Comparison of ENCODE assay signal across 13 cellular contexts in genomic region chr11:92329644-92330043, GRCh38.
DNase-seq lines count a peak whose midpoint lies in the region; ATAC-seq and TF ChIP-seq lines count a peak whose summit lies in the region.
"Had no signal": no experiment of that assay in that cellular context is flagged by ENCODE, and none has a peak within 500 bp of the region (broad histone marks: within the 10 kb centered on the region; RNA-seq: fewer than 3 reads in every experiment).

No MANE protein-coding gene starts in this region.

- no peak overlapping the region for H2AK5ac ChIP-seq in IMR-90 (ENCODE audit: low read depth, low read length)

- H3K27ac ChIP-seq in IMR-90 (ENCODE audit: insufficient read depth, low read length): no peak overlapping the region
- no peak overlapping the region for H3K27ac ChIP-seq in mammary epithelial cell (ENCODE audit: insufficient read depth, low read depth, low read length)
- H3K27ac ChIP-seq: esophagus muscularis mucosa, ovary, thyroid gland had no signal

- no peak overlapping the region for H2AK9ac ChIP-seq in IMR-90 (replicated peaks; ENCODE audit: low read depth, low read length, poor library complexity)

- 40% methylated on average over 1 of the region's 2 CpGs; no CpG with 5 or more reads in 1 of the 2 experiments for WGBS in IMR-90 (ENCODE audit: extremely low coverage in 2 of 2, insufficient read length in 1 of 2), 2 experiments
- 0% methylated on average over 1 of the region's 2 CpGs for WGBS in mammary epithelial cell (ENCODE audit: low coverage, missing lambda C conversion rate)

- ATAC-seq in IMR-90 (ENCODE audit: low read depth) (peak; percentile 49), HG03565 (IDR thresholded peaks at IDR 0.05; ENCODE audit: unreplicated experiment) (no peak)
- ATAC-seq: activated CD8-positive, alpha-beta T cell treated with anti-CD3 and anti-CD28 coated beads, Interleukin-2, amount 10 ng/mL, durations not matched to agents 7 days and 5 days had no signal

- H3K79me1 ChIP-seq in IMR-90 (ENCODE audit: low read depth in 1 of 2, low read length in 2 of 2): no peaks in the 10 kb centered on the region

- no peaks in the 10 kb centered on the region for H3K79me2 ChIP-seq in mammary epithelial cell (ENCODE audit: insufficient read depth, low read length)

- H3K14ac ChIP-seq in IMR-90 (replicated peaks; ENCODE audit: low read depth, low read length): no peak overlapping the region

- intact Hi-C loops in IMR-90 (cut with micrococcal nuclease): loop anchor here (5.0 kb wide), 2 partner anchors 53 to 77 kb away; no protein-coding TSS in a partner anchor
- intact Hi-C loops in mammary epithelial cell (cut with micrococcal nuclease): no loop called here

- no TSS peak for BruUV-seq in IMR-90 (replicated peaks; lab: Mats Ljungman, UMichigan)
- BruUV-seq in mammary epithelial cell (replicated peaks; lab: Mats Ljungman, UMichigan): no TSS peak

- no peak overlapping the region for H3K23ac ChIP-seq in IMR-90 (ENCODE audit: low read depth, low read length)

- no peak overlapping the region for H2BK20ac ChIP-seq in IMR-90 (ENCODE audit: low read depth, low read length)

- H2BK15ac ChIP-seq in IMR-90 (ENCODE audit: low read depth, low read length): no peak overlapping the region

- no peak for TF ChIP-seq POLR2A in IMR-90 (IDR thresholded peaks at IDR 0.05; ENCODE audit: low read depth, low read length)

- H3K9me3 ChIP-seq in IMR-90 (ENCODE audit: control insufficient read depth, insufficient read depth, low read length) (no peaks in the 10 kb centered on the region), mammary epithelial cell (replicated peaks; ENCODE audit: insufficient read depth, low read length) (no peaks in the 10 kb centered on the region)
- H3K9me3 ChIP-seq: esophagus muscularis mucosa, ovary, thyroid gland had no signal

- H3K36me3 ChIP-seq in IMR-90 (ENCODE audit: control insufficient read depth, insufficient read depth, low read length) (no peaks in the 10 kb centered on the region), mammary epithelial cell (ENCODE audit: insufficient read depth, low read length) (no peaks in the 10 kb centered on the region)
- H3K36me3 ChIP-seq: esophagus muscularis mucosa, ovary, thyroid gland had no signal

- TF ChIP-seq CTCF in IMR-90 (conservative IDR thresholded peaks at IDR 0.05; ENCODE audit: low read depth, low read length) (no peak), mammary epithelial cell (conservative IDR thresholded peaks at IDR 0.05 in 1 of 2, IDR thresholded peaks at IDR 0.05 in 1 of 2; ENCODE audit: extremely low read depth in 1 of 2, insufficient read depth in 1 of 2, low read depth in 1 of 2, low read length in 2 of 2) (no peak)

- H3K27me3 ChIP-seq in IMR-90 (ENCODE audit: control insufficient read depth, insufficient read depth, low read length) (no peaks in the 10 kb centered on the region), mammary epithelial cell (ENCODE audit: insufficient read depth, low read length) (peaks cover 3% of the 10 kb centered on the region)
- H3K27me3 ChIP-seq: esophagus muscularis mucosa, ovary, thyroid gland had no signal

- no peak overlapping the region for H3K18ac ChIP-seq in IMR-90 (ENCODE audit: low read depth, low read length)

- peak; percentile 29 for DNase-seq in AG08395 (ENCODE audit: low spot score)
- DNase-seq in IMR-90: peak; percentile 38
- peak; percentile 84 for DNase-seq in mammary epithelial cell
- peak; percentile 15 for DNase-seq in inferior parietal cortex (ENCODE audit: extremely low spot score)
- DNase-seq in activated CD4-positive, CD25-positive, alpha-beta regulatory T cell treated with anti-CD3 and anti-CD28 coated beads, Interleukin-2, amount 50 U/mL, for 72 hours: no peak
- DNase-seq in stimulated activated CD4-positive, alpha-beta T cell treated with anti-CD3 and anti-CD28 coated beads, Interleukin-1b, Interleukin-23, amount 100 ng/mL, for 48 hours: no peak
- DNase-seq in stimulated activated CD4-positive, alpha-beta T cell treated with anti-CD3 and anti-CD28 coated beads, Interleukin-2, amount 100 ng/mL, for 48 hours: no peak
- DNase-seq: activated CD8-positive, alpha-beta T cell treated with anti-CD3 and anti-CD28 coated beads, Interleukin-2, amount 10 ng/mL, durations not matched to agents 7 days and 5 days; ovary; SHP77; thyroid gland had no signal

- H2AFZ ChIP-seq in IMR-90 (replicated peaks; ENCODE audit: low read length, poor library complexity) (no peak overlapping the region), mammary epithelial cell (ENCODE audit: low read depth, low read length) (no peak overlapping the region)

- no peak overlapping the region for H3K56ac ChIP-seq in IMR-90 (ENCODE audit: extremely low read depth, insufficient read depth, low read length)

- TF ChIP-seq RAD21 in IMR-90 (IDR thresholded peaks at IDR 0.05; ENCODE audit: low read length): no peak

- H3K4me3 ChIP-seq in IMR-90 (ENCODE audit: insufficient read depth, low read depth, low read length) (no peak overlapping the region), mammary epithelial cell (replicated peaks in 1 of 3; ENCODE audit: insufficient read depth in 1 of 3, low read depth in 2 of 3, low read length in 3 of 3) (no peak overlapping the region)
- H3K4me3 ChIP-seq: esophagus muscularis mucosa, ovary, thyroid gland had no signal

- in situ Hi-C loops in IMR-90 (cut with MboI; ENCODE audit: low sequenced_read_pairs) (no loop called here), mammary epithelial cell (cut with MboI; ENCODE audit: low sequenced_read_pairs in 2 of 2) (loop anchor here in 1 of 2 donors (25.0 kb wide), 1 partner anchor 533 kb away; no protein-coding TSS in a partner anchor)

- no peak overlapping the region for H3K4me2 ChIP-seq in IMR-90 (ENCODE audit: low read depth, low read length)
- H3K4me2 ChIP-seq in mammary epithelial cell (ENCODE audit: insufficient read depth, low read depth, low read length): peak overlapping the region; percentile 24

- POLR2A ChIA-PET in IMR-90 (lab: Charles Lee; ENCODE audit: unreplicated experiment): no interaction called here

- H4K8ac ChIP-seq in IMR-90 (ENCODE audit: low read depth in 2 of 2, low read length in 2 of 2): no peak overlapping the region

- H2BK120ac ChIP-seq in IMR-90 (ENCODE audit: low read depth, low read length): no peak overlapping the region

- no peaks in the 10 kb centered on the region for H3K9me1 ChIP-seq in IMR-90 (ENCODE audit: insufficient read depth, low read length)

- H3K4ac ChIP-seq in IMR-90 (ENCODE audit: low read depth, low read length): no peak overlapping the region

- CTCF ChIA-PET in IMR-90 (lab: Yijun Ruan, JAX) (interaction anchor here (0.7 kb wide), 1 partner anchor 20 kb away, joined by 4 read pairs; no protein-coding TSS in a partner anchor), mammary epithelial cell (lab: Charles Lee; ENCODE audit: low non-redundant PET) (interaction anchor here (0.7 kb wide), 1 partner anchor 509 kb away, joined by 4 read pairs; no protein-coding TSS in a partner anchor)

- H4K20me1 ChIP-seq in IMR-90 (ENCODE audit: insufficient read depth, low read length) (no peaks in the 10 kb centered on the region), mammary epithelial cell (ENCODE audit: insufficient read depth, low read length) (no peaks in the 10 kb centered on the region)

- H4K5ac ChIP-seq in IMR-90 (ENCODE audit: low read depth, low read length): no peak overlapping the region

- H2BK5ac ChIP-seq in IMR-90 (ENCODE audit: low read depth, low read length, poor library complexity, severe bottlenecking): no peak overlapping the region

- dilution Hi-C loops in IMR-90 (cut with HindIII; ENCODE audit: low sequenced_read_pairs, unreplicated experiment): no loop called here
- dilution Hi-C loops in mammary epithelial cell (cut with HindIII; ENCODE audit: low sequenced_read_pairs): no loop called here

- H3K9ac ChIP-seq in IMR-90 (ENCODE audit: low read depth, low read length) (no peak overlapping the region), mammary epithelial cell (ENCODE audit: insufficient read depth, low read length) (no peak overlapping the region)

- H4K91ac ChIP-seq in IMR-90 (ENCODE audit: insufficient read depth, low read depth, low read length): no peak overlapping the region

- no peaks in the 10 kb centered on the region; the same call in 1 of the 2 replicates for H3K4me1 ChIP-seq in IMR-90 (ENCODE audit: control insufficient read depth, insufficient read depth, low read length)
- no peaks in the 10 kb centered on the region for H3K4me1 ChIP-seq in mammary epithelial cell (ENCODE audit: insufficient read depth, low read length)
- H3K4me1 ChIP-seq: thyroid gland had no signal

TF ChIP-seq in IMR-90, 13 proteins besides CTCF, POLR2A, EP300 and RAD21 (continues in another document):
- TF ChIP-seq MAFK (IDR thresholded peaks at IDR 0.05; ENCODE audit: low read depth, low read length) (no peak), CHD1 (IDR thresholded peaks at IDR 0.05; ENCODE audit: low read depth, low read length) (no peak), USF2 (IDR thresholded peaks at IDR 0.05; ENCODE audit: low read depth, low read length) (no peak), SMC3 (IDR thresholded peaks at IDR 0.05; ENCODE audit: low read depth, low read length) (no peak), ELK1 (IDR thresholded peaks at IDR 0.05; ENCODE audit: borderline replicate concordance, low read depth, low read length) (no peak), NFE2L2 (IDR thresholded peaks at IDR 0.05; ENCODE audit: low read depth, low read length) (no peak), CEBPB (IDR thresholded peaks at IDR 0.05; ENCODE audit: low read depth, low read length) (no peak), BHLHE40 (IDR thresholded peaks at IDR 0.05; ENCODE audit: low read depth, low read length) (no peak), FOS (IDR thresholded peaks at IDR 0.05; ENCODE audit: low read depth, low read length) (no peak), RCOR1 (IDR thresholded peaks at IDR 0.05; ENCODE audit: insufficient replicate concordance, low read length) (no peak), MAZ (IDR thresholded peaks at IDR 0.05; ENCODE audit: borderline replicate concordance, low read depth, low read length) (no peak)

Comparison
In these comparisons a context has a peak if more than half of its experiments do, and no peak if none do; other contexts are left out.
1. DNase-seq: peak in AG08395 (single experiment), IMR-90 (single experiment), mammary epithelial cell (single experiment) and inferior parietal cortex (single experiment); none in activated CD4-positive, CD25-positive, alpha-beta regulatory T cell treated with anti-CD3 and anti-CD28 coated beads, Interleukin-2, amount 50 U/mL, for 72 hours (single experiment), stimulated activated CD4-positive, alpha-beta T cell treated with anti-CD3 and anti-CD28 coated beads, Interleukin-1b, Interleukin-23, amount 100 ng/mL, for 48 hours (single experiment) and stimulated activated CD4-positive, alpha-beta T cell treated with anti-CD3 and anti-CD28 coated beads, Interleukin-2, amount 100 ng/mL, for 48 hours (0 of 2).